In genomic region chr4:617644-618330, GRCh38 we compare ENCODE assay signal across 25 cellular contexts. TPM values are rescaled to one million over a fixed set of nuclear protein-coding genes. Genes with fewer than 3 reads are reported as not detected.
DNase-seq lines count a peak whose midpoint lies in the region; ATAC-seq and TF ChIP-seq lines count a peak whose summit lies in the region.
"Had no signal": no experiment of that assay in that cellular context is flagged by ENCODE, and none has a peak within 500 bp of the region (broad histone marks: within the 10 kb centered on the region; RNA-seq: fewer than 3 reads in every experiment).

No MANE protein-coding gene starts in this region.

- H3K79me2 ChIP-seq in GM23338 (replicated peaks; ENCODE audit: insufficient read depth) (no peaks in the 10 kb centered on the region), trophoblast cell (ENCODE audit: control insufficient read depth, insufficient read depth, low read length, poor library complexity) (no peaks in the 10 kb centered on the region)

- no peak overlapping the region for H4K12ac ChIP-seq in trophoblast cell (ENCODE audit: low read depth, low read length)

- H2AFZ ChIP-seq in GM23338 (no peak overlapping the region), trophoblast cell (ENCODE audit: insufficient read depth, low read length, poor library complexity) (no peak overlapping the region)

- no peak overlapping the region for H2BK5ac ChIP-seq in trophoblast cell (ENCODE audit: low read depth, low read length, poor library complexity)

- peaks cover 4% of the 10 kb centered on the region for H3K79me1 ChIP-seq in trophoblast cell (ENCODE audit: low read length)

- H3K9ac ChIP-seq in trophoblast cell (ENCODE audit: low read length): no peak overlapping the region

- peak; percentile 65 for DNase-seq in GM23338 (ENCODE audit: low spot score)
- no peak for DNase-seq in WTC11 (ENCODE audit: low spot score)
- DNase-seq in iPS-NIHi7 (ENCODE audit: extremely low spot score): peak; percentile 49
- DNase-seq in trophoblast cell: peak; percentile 93
- DNase-seq in EL: no peak
- DNase-seq: activated CD4-positive, alpha-beta T cell treated with anti-CD3 and anti-CD28 coated beads, Interleukin-2, amount 50 U/mL, for 4 hours; activated naive CD8-positive, alpha-beta T cell treated with anti-CD3 and anti-CD28 coated beads, Interleukin-2, amount 10 ng/mL, durations not matched to agents 7 days and 5 days; activated T-cell treated with anti-CD3 and anti-CD28 coated beads, Interleukin-2, amount 50 U/mL, for 72 hours; brain microvascular endothelial cell; CD4-positive, CD25-positive, alpha-beta regulatory T cell; DMS53; esophagus squamous epithelium; IMR-90; kidney glomerular epithelial cell; NCI-H2029 treated with DMSO at 0.1 percent for 48 hours; nucleus accumbens; stimulated activated naive CD4-positive, alpha-beta T cell treated with Interleukin-2 at 50 U/mL for 16 hours had no signal

- no peaks in the 10 kb centered on the region for H3K9me2 ChIP-seq in GM23338 (ENCODE audit: insufficient read depth)

- H3K23ac ChIP-seq in trophoblast cell (ENCODE audit: low read length): no peak overlapping the region

- H3K4me1 Mint-ChIP-seq in GM23338: no peaks in the 10 kb centered on the region
- no peaks in the 10 kb centered on the region for H3K4me1 Mint-ChIP-seq in WTC11
- H3K4me1 Mint-ChIP-seq: activated naive CD8-positive, alpha-beta T cell treated with anti-CD3 and anti-CD28 coated beads, Interleukin-2, amount 10 ng/mL, durations not matched to agents 7 days and 5 days had no signal

- H3K9me3 Mint-ChIP-seq in GM23338 (no peaks in the 10 kb centered on the region), WTC11 (no peaks in the 10 kb centered on the region)
- H3K9me3 Mint-ChIP-seq: activated naive CD8-positive, alpha-beta T cell treated with anti-CD3 and anti-CD28 coated beads, Interleukin-2, amount 10 ng/mL, durations not matched to agents 7 days and 5 days; activated T-cell treated with anti-CD3 and anti-CD28 coated beads, Interleukin-2, amount 50 U/mL, for 72 hours had no signal

- no peaks in the 10 kb centered on the region for H4K20me1 ChIP-seq in GM23338 (replicated peaks; ENCODE audit: insufficient read depth)

- H3K4me2 ChIP-seq in GM23338: no peak overlapping the region
- H3K4me2 ChIP-seq in trophoblast cell (ENCODE audit: low read length): peak overlapping the region; percentile 1

- no peak overlapping the region for H3K14ac ChIP-seq in trophoblast cell (ENCODE audit: low read length)

- POLR2A ChIA-PET in WTC11 (lab: Charles Lee): no interaction called here

- CTCF ChIA-PET in WTC11 (lab: Charles Lee): interaction anchor here (1.5 kb wide), 1 partner anchor 15 kb away, joined by 6 read pairs; no protein-coding TSS in a partner anchor

- no peak overlapping the region for H4K8ac ChIP-seq in trophoblast cell (ENCODE audit: low read depth, low read length)

- WGBS in trophoblast cell (ENCODE audit: extremely low coverage, insufficient coverage, insufficient read length): no CpG with 5 or more reads among the region's 13 CpGs

- H3K4me3 Mint-ChIP-seq in GM23338 (no peak overlapping the region), WTC11 (no peak overlapping the region)
- H3K4me3 Mint-ChIP-seq: activated naive CD8-positive, alpha-beta T cell treated with anti-CD3 and anti-CD28 coated beads, Interleukin-2, amount 10 ng/mL, durations not matched to agents 7 days and 5 days; activated T-cell treated with anti-CD3 and anti-CD28 coated beads, Interleukin-2, amount 50 U/mL, for 72 hours; CD4-positive, CD25-positive, alpha-beta regulatory T cell had no signal

- ATAC-seq in GM23338 (peak; percentile 81), WTC11 (peak; percentile 64), GM18511 (IDR thresholded peaks at IDR 0.05; ENCODE audit: unreplicated experiment) (no peak), HG03342 (IDR thresholded peaks at IDR 0.05; ENCODE audit: unreplicated experiment) (no peak), GM18519 (IDR thresholded peaks at IDR 0.05; ENCODE audit: low FRiP score, unreplicated experiment) (no peak)
- ATAC-seq: activated T-cell treated with anti-CD3 and anti-CD28 coated beads, Interleukin-2, amount 50 U/mL, for 72 hours had no signal

- no peaks in the 10 kb centered on the region for H3K36me3 ChIP-seq in GM23338 (ENCODE audit: insufficient read depth)
- H3K36me3 ChIP-seq in trophoblast cell (ENCODE audit: control insufficient read depth in 1 of 2, insufficient read depth in 2 of 2, low read length in 2 of 2): no peaks in the 10 kb centered on the region
- H3K36me3 ChIP-seq: brain microvascular endothelial cell, esophagus squamous epithelium, right lobe of liver had no signal

- no peaks in the 10 kb centered on the region for H3K9me3 ChIP-seq in trophoblast cell (ENCODE audit: insufficient read depth, low read depth, low read length)
- H3K9me3 ChIP-seq: esophagus squamous epithelium, right lobe of liver had no signal

- no peak overlapping the region for H3K4ac ChIP-seq in trophoblast cell (ENCODE audit: low read depth, low read length)

- no peak overlapping the region for H3K18ac ChIP-seq in trophoblast cell (ENCODE audit: low read length)

- no peak overlapping the region for H3K27ac Mint-ChIP-seq in GM23338
- no peak overlapping the region for H3K27ac Mint-ChIP-seq in WTC11
- H3K27ac Mint-ChIP-seq: activated naive CD8-positive, alpha-beta T cell treated with anti-CD3 and anti-CD28 coated beads, Interleukin-2, amount 10 ng/mL, durations not matched to agents 7 days and 5 days; activated T-cell treated with anti-CD3 and anti-CD28 coated beads, Interleukin-2, amount 50 U/mL, for 72 hours; CD4-positive, CD25-positive, alpha-beta regulatory T cell had no signal

- H3K27ac ChIP-seq in GM23338 (ENCODE audit: low read depth): no peak overlapping the region
- peak overlapping the region; percentile 24 for H3K27ac ChIP-seq in trophoblast cell (ENCODE audit: low read depth, low read length)
- H3K27ac ChIP-seq: brain microvascular endothelial cell, esophagus squamous epithelium, right lobe of liver had no signal

- no peaks in the 10 kb centered on the region for H3F3A ChIP-seq in GM23338 (replicated peaks; ENCODE audit: low read depth)

- no peak overlapping the region for H4K91ac ChIP-seq in trophoblast cell (ENCODE audit: low read depth, low read length)

- H3K36me3 Mint-ChIP-seq in GM23338 (ENCODE audit: low read depth): no peaks in the 10 kb centered on the region
- H3K36me3 Mint-ChIP-seq in WTC11: no peaks in the 10 kb centered on the region
- H3K36me3 Mint-ChIP-seq: activated naive CD8-positive, alpha-beta T cell treated with anti-CD3 and anti-CD28 coated beads, Interleukin-2, amount 10 ng/mL, durations not matched to agents 7 days and 5 days; CD4-positive, CD25-positive, alpha-beta regulatory T cell had no signal

- H3K27me3 Mint-ChIP-seq in GM23338 (ENCODE audit: insufficient read depth, low read depth, poor library complexity): peaks cover 6% of the 10 kb centered on the region
- H3K27me3 Mint-ChIP-seq in WTC11 (ENCODE audit: low read depth): peaks cover 12% of the 10 kb centered on the region

- peak overlapping the region; percentile 28 for H2BK12ac ChIP-seq in trophoblast cell (ENCODE audit: low read length)

- no peaks in the 10 kb centered on the region for H3K4me1 ChIP-seq in GM23338 (ENCODE audit: insufficient read depth)
- peaks cover 17% of the 10 kb centered on the region in 2 experiments for H3K4me1 ChIP-seq in trophoblast cell (ENCODE audit: control insufficient read depth in 1 of 2, insufficient read depth in 2 of 2, low read length in 2 of 2)
- H3K4me1 ChIP-seq: esophagus squamous epithelium, right lobe of liver had no signal

- H2BK120ac ChIP-seq in trophoblast cell (ENCODE audit: insufficient read depth, low read length, poor library complexity): no peak overlapping the region

- H2AK5ac ChIP-seq in trophoblast cell (ENCODE audit: low read length): no peak overlapping the region

- TF ChIP-seq CTCF in GM23338 (conservative IDR thresholded peaks at IDR 0.05; ENCODE audit: low read depth in 2 of 2) (no peak), WTC11 (IDR thresholded peaks at IDR 0.05) (no peak)

- H3K27me3 ChIP-seq in GM23338 (ENCODE audit: insufficient read depth): no peaks in the 10 kb centered on the region
- H3K27me3 ChIP-seq in trophoblast cell (ENCODE audit: insufficient read depth, low read length): no peaks in the 10 kb centered on the region
- H3K27me3 ChIP-seq: brain microvascular endothelial cell, right lobe of liver had no signal

- H3K4me3 ChIP-seq in GM23338 (no peak overlapping the region), trophoblast cell (ENCODE audit: low read depth, low read length) (no peak overlapping the region)
- H3K4me3 ChIP-seq: esophagus squamous epithelium, right lobe of liver had no signal

TF ChIP-seq in GM23338, 12 proteins besides CTCF, POLR2A, EP300 and RAD21 (continues in another document):
- TF ChIP-seq STAT1 (IDR thresholded peaks at IDR 0.05; ENCODE audit: unreplicated experiment) (no peak), EZH2phosphoT487 (IDR thresholded peaks at IDR 0.05; ENCODE audit: unreplicated experiment) (no peak), JUNB (IDR thresholded peaks at IDR 0.05; ENCODE audit: unreplicated experiment) (no peak)

TF ChIP-seq in WTC11, 78 proteins besides CTCF, POLR2A, EP300 and RAD21 (continues in another document):
- TF ChIP-seq RORB (CRISPR knock-in tag; IDR thresholded peaks at IDR 0.05): no peak

RNA-seq across cellular contexts. Expression of gene PDE6B, which starts 7.6 kb away (rescaled TPM):
- total RNA-seq in GM23338 (2014; rRNA removed; shearing (Covaris generic)): 3.1 and 5.0 TPM in 2 replicates
- polyA plus RNA-seq in GM23338 (2016; fragmentation: Nextera tagmentation; extraction: Ambion mirVana): 3.3 and 3.4 TPM in 2 replicates
- 7.1 to 13.1 TPM (median 13.0 TPM) in 3 replicates for total RNA-seq in WTC11 (2021)
- polyA plus RNA-seq in trophoblast cell (2013): 0.96 and 1.6 TPM in 2 replicates
- total RNA-seq: NCI-H460 had no signal
- polyA plus RNA-seq: IMR-90 had no signal

RNA-seq across cellular contexts. Expression of gene TMEM271, which starts 41.7 kb away (rescaled TPM):
- 0.62 TPM in 1 of 2 replicates, not detected in the other for total RNA-seq in GM23338 (2014; rRNA removed; shearing (Covaris generic))
- 0.11 and 0.21 TPM in 2 replicates for polyA plus RNA-seq in GM23338 (2016; fragmentation: Nextera tagmentation; extraction: Ambion mirVana)
- total RNA-seq in WTC11 (2021): 0.14 to 0.31 TPM (median 0.16 TPM) in 3 replicates
- not detected in 2 replicates for polyA plus RNA-seq in trophoblast cell (2013)
- total RNA-seq: activated naive CD8-positive, alpha-beta T cell treated with anti-CD3 and anti-CD28 coated beads, Interleukin-2, amount 10 ng/mL, durations not matched to agents 7 days and 5 days; activated T-cell treated with anti-CD3 and anti-CD28 coated beads, Interleukin-2, amount 50 U/mL, for 72 hours; CD4-positive, CD25-positive, alpha-beta regulatory T cell; dermis microvascular lymphatic vessel endothelial cell; IMR-90; mucosa of gallbladder; NCI-H460; right lobe of liver had no signal
- polyA plus RNA-seq: CD4-positive, CD25-positive, alpha-beta regulatory T cell; IMR-90; urinary bladder had no signal

RNA-seq across cellular contexts. Expression of gene ATP5ME, which starts 56.3 kb away (rescaled TPM):
- total RNA-seq in GM23338 (2014; rRNA removed; shearing (Covaris generic)): 60.5 and 149 TPM in 2 replicates
- polyA plus RNA-seq in GM23338 (2016; fragmentation: Nextera tagmentation; extraction: Ambion mirVana): 2,021 and 2,519 TPM in 2 replicates
- 458 to 478 TPM (median 468 TPM) in 3 replicates for total RNA-seq in WTC11 (2021)
- polyA plus RNA-seq in trophoblast cell (2013): 783 and 790 TPM in 2 replicates

RNA-seq across cellular contexts. Expression of gene MYL5, which starts 56.6 kb away (rescaled TPM):
- total RNA-seq in GM23338 (2014; rRNA removed; shearing (Covaris generic)): 2.2 and 4.4 TPM in 2 replicates
- 3.0 and 5.7 TPM in 2 replicates for polyA plus RNA-seq in GM23338 (2016; fragmentation: Nextera tagmentation; extraction: Ambion mirVana)
- total RNA-seq in WTC11 (2021): 12.1 to 22.2 TPM (median 14.8 TPM) in 3 replicates
- polyA plus RNA-seq in trophoblast cell (2013): 5.2 and 5.5 TPM in 2 replicates

Comparison
In these comparisons a context has a peak if more than half of its experiments do, and no peak if none do; other contexts are left out.
1. ATAC-seq: peak in GM23338 (single experiment) and WTC11 (single experiment); none in GM18511 (single experiment), HG03342 (single experiment) and GM18519 (single experiment).
2. DNase-seq: peak in GM23338 (single experiment), iPS-NIHi7 (single experiment) and trophoblast cell (2 of 2); none in WTC11 (single experiment) and EL (single experiment).